Comparison of ENCODE assay signal across 14 cellular contexts in the genomic region with DNA sequence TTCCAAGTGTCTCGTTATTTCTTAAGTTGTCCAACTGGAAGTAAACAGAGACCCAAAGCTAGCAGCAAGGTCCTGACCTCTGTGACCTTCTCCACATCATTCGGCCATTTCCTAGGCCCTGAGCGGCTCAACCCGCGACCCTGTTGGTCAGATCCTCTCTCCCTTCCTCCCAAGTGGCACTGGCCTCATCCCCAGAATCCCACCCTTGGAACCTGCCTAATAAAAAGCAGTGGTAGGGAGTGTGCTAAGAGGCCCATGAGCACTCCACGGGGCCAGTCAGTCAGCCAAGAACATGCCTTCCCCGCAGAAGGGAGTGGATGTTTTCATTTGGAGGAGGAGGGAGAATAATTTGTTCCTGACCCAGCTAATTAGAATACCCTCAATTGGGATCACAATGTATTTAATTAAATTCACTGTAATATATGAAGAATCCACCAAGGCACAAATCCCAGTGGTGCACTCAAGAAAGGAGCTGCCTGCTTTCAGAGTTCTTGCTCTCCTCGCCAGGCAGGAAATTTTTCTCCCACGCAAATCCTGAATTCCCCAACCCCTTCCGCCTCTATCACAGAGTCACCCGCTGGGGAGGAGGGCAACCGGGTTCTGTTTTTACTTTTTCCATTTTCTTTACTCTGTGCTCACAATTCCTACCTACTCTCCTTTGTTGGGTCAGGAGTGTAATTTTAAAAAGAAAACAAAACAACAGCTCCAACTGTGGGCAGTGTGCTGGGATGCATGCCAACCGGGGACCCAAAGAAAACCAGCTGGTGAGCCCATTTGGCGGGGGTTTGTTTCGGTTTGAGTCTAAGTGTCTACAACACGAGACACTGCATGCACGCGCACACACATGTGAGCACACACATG.
DNase-seq lines count a peak whose midpoint lies in the region; ATAC-seq and TF ChIP-seq lines count a peak whose summit lies in the region.
"Had no signal": no experiment of that assay in that cellular context is flagged by ENCODE, and none has a peak within 500 bp of the region (broad histone marks: within the 10 kb centered on the region; RNA-seq: fewer than 3 reads in every experiment).

No MANE protein-coding gene starts in this region.

- intact Hi-C loops in natural killer cell (cut with micrococcal nuclease), result no loop called here

- H3K27ac Mint-ChIP-seq in HFFc6, result peak overlapping the region; percentile 65
- no peak overlapping the region for H3K27ac Mint-ChIP-seq in natural killer cell
- H3K27ac Mint-ChIP-seq: activated T-cell treated with anti-CD3 and anti-CD28 coated beads, Interleukin-2, amount 50 U/mL, for 72 hours; CD4-positive, CD25-positive, alpha-beta regulatory T cell; stimulated activated effector memory CD8-positive, alpha-beta T cell treated with anti-CD3 and anti-CD28 coated beads, Interleukin-12 subunit alpha, Interleukin-12 subunit beta, amount 100 ng/mL, for 72 hours had no signal

- H3K9me3 Mint-ChIP-seq in HFFc6 (no peaks in the 10 kb centered on the region), natural killer cell (no peaks in the 10 kb centered on the region)

- 0 out of 2 replicates have a peak, but pooled peaks cover 2% of the 10 kb centered on the region for H3K27me3 Mint-ChIP-seq in HFFc6 (ENCODE audit: insufficient read depth)
- no peaks in the 10 kb centered on the region for H3K27me3 Mint-ChIP-seq in natural killer cell (ENCODE audit: low read depth in 2 of 2)
- H3K27me3 Mint-ChIP-seq: CD4-positive, CD25-positive, alpha-beta regulatory T cell had no signal

- DNase-seq in HFFc6 (no peak), kidney tubule cell (ENCODE audit: low spot score) (peak; percentile 11), smooth muscle cell of the brain vasculature (ENCODE audit: low read depth, low spot score) (peak; percentile 45), natural killer cell (no peak), COLO668 (lab: John Stamatoyannopoulos, UW; ENCODE audit: unreplicated experiment) (no peak), cerebellar cortex (ENCODE audit: low spot score) (no peak)
- DNase-seq: activated CD4-positive, alpha-beta T cell treated with anti-CD3 and anti-CD28 coated beads for 4 hours; activated T-cell treated with anti-CD3 and anti-CD28 coated beads, Interleukin-2, amount 50 U/mL, for 72 hours; CD4-positive, CD25-positive, alpha-beta regulatory T cell; esophagus squamous epithelium; NCI-H1417 had no signal

- peaks cover 36% of the 10 kb centered on the region for H3K36me3 Mint-ChIP-seq in HFFc6 (ENCODE audit: low read depth)
- H3K36me3 Mint-ChIP-seq in natural killer cell, result no peaks in the 10 kb centered on the region
- H3K36me3 Mint-ChIP-seq: CD4-positive, CD25-positive, alpha-beta regulatory T cell; stimulated activated effector memory CD8-positive, alpha-beta T cell treated with anti-CD3 and anti-CD28 coated beads, Interleukin-12 subunit alpha, Interleukin-12 subunit beta, amount 100 ng/mL, for 72 hours had no signal

- H3K4me1 Mint-ChIP-seq in HFFc6 (ENCODE audit: low read depth), result peaks cover 54% of the 10 kb centered on the region
- H3K4me1 Mint-ChIP-seq in natural killer cell, result no peaks in the 10 kb centered on the region
- H3K4me1 Mint-ChIP-seq: CD4-positive, CD25-positive, alpha-beta regulatory T cell; stimulated activated effector memory CD8-positive, alpha-beta T cell treated with anti-CD3 and anti-CD28 coated beads, Interleukin-12 subunit alpha, Interleukin-12 subunit beta, amount 100 ng/mL, for 72 hours had no signal

- TF ChIP-seq CTCF in HFFc6 (IDR thresholded peaks at IDR 0.05) (no peak), natural killer cell (IDR thresholded peaks at IDR 0.05) (no peak)

- peak overlapping the region; percentile 41 for H3K27ac ChIP-seq in cingulate gyrus (ENCODE audit: low read depth, low read length)
- H3K27ac ChIP-seq: esophagus squamous epithelium had no signal

- H3K4me3 Mint-ChIP-seq in HFFc6 (no peak overlapping the region), natural killer cell (no peak overlapping the region)
- H3K4me3 Mint-ChIP-seq: activated T-cell treated with anti-CD3 and anti-CD28 coated beads, Interleukin-2, amount 50 U/mL, for 72 hours; CD4-positive, CD25-positive, alpha-beta regulatory T cell; stimulated activated effector memory CD8-positive, alpha-beta T cell treated with anti-CD3 and anti-CD28 coated beads, Interleukin-12 subunit alpha, Interleukin-12 subunit beta, amount 100 ng/mL, for 72 hours had no signal

- ATAC-seq in natural killer cell (no peak), HG03457 (IDR thresholded peaks at IDR 0.05; ENCODE audit: unreplicated experiment) (no peak)
- ATAC-seq: activated T-cell treated with anti-CD3 and anti-CD28 coated beads, Interleukin-2, amount 50 U/mL, for 72 hours; stimulated activated effector memory CD8-positive, alpha-beta T cell treated with anti-CD3 and anti-CD28 coated beads, Interleukin-12 subunit alpha, Interleukin-12 subunit beta, amount 100 ng/mL, for 72 hours had no signal

Comparison
In these comparisons a context has a peak if more than half of its experiments do, and no peak if none do; other contexts are left out.
1. DNase-seq: peak in kidney tubule cell (single experiment) and smooth muscle cell of the brain vasculature (single experiment); none in HFFc6 (single experiment), natural killer cell (single experiment), COLO668 (single experiment) and cerebellar cortex (single experiment).